In the genomic region with DNA sequence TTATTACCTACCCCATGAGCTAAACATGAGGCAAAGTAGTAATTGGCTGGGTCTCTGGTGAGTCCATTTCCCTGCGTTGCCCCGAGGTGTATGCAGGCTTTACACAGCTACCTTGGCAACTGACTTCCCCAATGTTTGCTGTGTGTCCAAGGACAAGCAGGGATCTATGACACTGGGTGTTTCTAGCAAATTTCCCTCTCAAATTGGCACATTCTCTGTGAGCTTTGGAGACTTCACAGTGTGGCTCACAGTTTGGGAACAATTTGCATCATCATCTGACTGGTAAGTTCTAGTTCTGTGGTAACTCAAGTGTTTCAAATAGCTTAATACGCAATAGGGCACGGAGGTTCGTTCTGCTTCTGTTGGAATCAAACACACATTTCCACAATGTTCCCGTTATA, we compare ENCODE assay signal across 10 cellular contexts. TPM values are rescaled to one million over a fixed set of nuclear protein-coding genes. Genes with fewer than 3 reads are reported as not detected.
DNase-seq lines count a peak whose midpoint lies in the region; ATAC-seq, FAIRE-seq and TF ChIP-seq lines count a peak whose summit lies in the region.
"Had no signal": no experiment of that assay in that cellular context is flagged by ENCODE, and none has a peak within 500 bp of the region (broad histone marks: within the 10 kb centered on the region; RNA-seq: fewer than 3 reads in every experiment).

No MANE protein-coding gene starts in this region.

- H3K4me3 Mint-ChIP-seq in activated naive CD8-positive, alpha-beta T cell treated with anti-CD3 and anti-CD28 coated beads, Interleukin-2, amount 50 U/mL, for 24 hours: no peak overlapping the region
- H3K4me3 Mint-ChIP-seq: activated naive CD4-positive, alpha-beta T cell treated with anti-CD3 and anti-CD28 coated beads for 36 hours; natural killer cell had no signal

- 66% methylated on average over 6 of the region's 6 CpGs for WGBS in K562 (ENCODE audit: insufficient coverage, low coverage, missing lambda C conversion rate)

- H3K27me3 ChIP-seq in K562 (ENCODE audit: control insufficient read depth in 2 of 2, insufficient read depth in 2 of 2, low read length in 2 of 2): no peaks in the 10 kb centered on the region
- no peaks in the 10 kb centered on the region for H3K27me3 ChIP-seq in thoracic aorta (replicated peaks; ENCODE audit: insufficient read depth)

- H3K9ac ChIP-seq in K562 (ENCODE audit: insufficient read depth in 1 of 2, low read depth in 2 of 2, low read length in 2 of 2): no peak overlapping the region

- TF ChIP-seq EP300 in K562 (IDR thresholded peaks at IDR 0.05; ENCODE audit: low read length): no peak

- no peaks in the 10 kb centered on the region for H3K36me3 Mint-ChIP-seq in activated naive CD8-positive, alpha-beta T cell treated with anti-CD3 and anti-CD28 coated beads, Interleukin-2, amount 50 U/mL, for 24 hours (ENCODE audit: low read depth)
- H3K36me3 Mint-ChIP-seq: natural killer cell had no signal

- H3K4me3 ChIP-seq in K562 (no peak overlapping the region), thoracic aorta (peak overlapping the region; percentile 63)

- TF ChIP-seq POLR2A in K562 (conservative IDR thresholded peaks at IDR 0.05): no peak

- H3K4me1 ChIP-seq in K562 (replicated peaks in 1 of 2; ENCODE audit: control insufficient read depth in 2 of 2, insufficient read depth in 2 of 2, low read length in 2 of 2) (peaks cover 7 to 52% of the 10 kb centered on the region in 2 experiments), thoracic aorta (ENCODE audit: control insufficient read depth in 1 of 2, low read depth in 2 of 2) (peaks cover 55 to 86% of the 10 kb centered on the region in 2 donors)

- FAIRE-seq in K562 (lab: Jason Lieb, UNC): peak; percentile 23

- no peak overlapping the region for H3K27ac ChIP-seq in K562 (ENCODE audit: extremely low read depth, low read depth, low read length)
- peak overlapping the region; percentile 88 to 89 for H3K27ac ChIP-seq in thoracic aorta

- no peaks in the 10 kb centered on the region for H3K9me3 Mint-ChIP-seq in activated naive CD8-positive, alpha-beta T cell treated with anti-CD3 and anti-CD28 coated beads, Interleukin-2, amount 50 U/mL, for 24 hours
- H3K9me3 Mint-ChIP-seq: activated naive CD4-positive, alpha-beta T cell treated with anti-CD3 and anti-CD28 coated beads for 36 hours; natural killer cell had no signal

- intact Hi-C loops in K562 (cut with micrococcal nuclease): no loop called here

- H3K36me3 ChIP-seq in K562 (ENCODE audit: control insufficient read depth, insufficient read depth, low read length): no peaks in the 10 kb centered on the region
- H3K36me3 ChIP-seq in thoracic aorta: peaks cover 18% of the 10 kb centered on the region

- DNase-seq in LHCN-M2 (ENCODE audit: low read depth): peak; percentile 72
- no peak for DNase-seq in K562 (ENCODE audit: extremely low read depth in 1 of 4, low spot score in 3 of 4)
- peak; percentile 88 for DNase-seq in left lobe of liver (ENCODE audit: low spot score)
- no peak for DNase-seq in thoracic aorta (ENCODE audit: low spot score)
- DNase-seq in activated naive CD8-positive, alpha-beta T cell treated with anti-CD3 and anti-CD28 coated beads, Interleukin-2, amount 50 U/mL, for 24 hours: no peak
- DNase-seq in SK-N-DZ (ENCODE audit: low spot score): no peak
- no peak for DNase-seq in stimulated activated naive CD4-positive, alpha-beta T cell treated with Interleukin-2 at 50 U/mL for 16 hours (lab: John Stamatoyannopoulos, UW)
- DNase-seq: activated naive CD4-positive, alpha-beta T cell treated with anti-CD3 and anti-CD28 coated beads for 36 hours; natural killer cell had no signal

- no peaks in the 10 kb centered on the region for H4K20me1 ChIP-seq in K562 (replicated peaks; ENCODE audit: control insufficient read depth, insufficient read depth, low read length)

- in situ Hi-C loops in K562 (cut with MboI): no loop called here

- no peak for TF ChIP-seq RAD21 in K562 (CRISPR knock-in tag; conservative IDR thresholded peaks at IDR 0.05 in 1 of 2, IDR thresholded peaks at IDR 0.05 in 1 of 2)

- no peaks in the 10 kb centered on the region for H3K9me1 ChIP-seq in K562 (ENCODE audit: control insufficient read depth, insufficient read depth, low read length)

- no peak overlapping the region for H3K4me2 ChIP-seq in K562 (ENCODE audit: insufficient read depth, low read length)

- H3K27me3 Mint-ChIP-seq in activated naive CD8-positive, alpha-beta T cell treated with anti-CD3 and anti-CD28 coated beads, Interleukin-2, amount 50 U/mL, for 24 hours: peaks cover 35% of the 10 kb centered on the region

- ATAC-seq in K562 (peak; percentile 19; the same call in 2 of the 3 replicates), left lobe of liver (peak; percentile 74), thoracic aorta (ENCODE audit: insufficient number of reproducible peaks, low FRiP score, low read depth) (peak; percentile 85), HG03175 (IDR thresholded peaks at IDR 0.05; ENCODE audit: unreplicated experiment) (no peak)
- ATAC-seq in activated naive CD8-positive, alpha-beta T cell treated with anti-CD3 and anti-CD28 coated beads, Interleukin-2, amount 50 U/mL, for 24 hours: no peak
- ATAC-seq: natural killer cell had no signal

- BruUV-seq in K562 (replicated peaks; lab: Mats Ljungman, UMichigan): no TSS peak

- CTCF ChIA-PET in K562 (lab: Yijun Ruan, JAX; ENCODE audit: low intra/inter-chr PET ratio): no interaction called here

- H3K79me2 ChIP-seq in K562 (ENCODE audit: control insufficient read depth, insufficient read depth, low read length): no peaks in the 10 kb centered on the region

- peak overlapping the region; percentile 69 for H2AFZ ChIP-seq in K562 (ENCODE audit: low read depth, low read length)

- POLR2A ChIA-PET in K562 (lab: Yijun Ruan, JAX): no interaction called here

- H3K27ac Mint-ChIP-seq in activated naive CD8-positive, alpha-beta T cell treated with anti-CD3 and anti-CD28 coated beads, Interleukin-2, amount 50 U/mL, for 24 hours: no peak overlapping the region
- H3K27ac Mint-ChIP-seq: activated naive CD4-positive, alpha-beta T cell treated with anti-CD3 and anti-CD28 coated beads for 36 hours; natural killer cell had no signal

- TF ChIP-seq CTCF in K562 (IDR thresholded peaks at IDR 0.05 in 2 of 3, conservative IDR thresholded peaks at IDR 0.05 in 1 of 3; ENCODE audit: insufficient read depth in 2 of 3, low read depth in 1 of 3, low read length in 3 of 3) (no peak), thoracic aorta (IDR thresholded peaks at IDR 0.05) (no peak)

- H3K9me3 ChIP-seq in K562 (replicated peaks; ENCODE audit: control insufficient read depth, insufficient read depth, low read depth, low read length): no peaks in the 10 kb centered on the region
- H3K9me3 ChIP-seq in thoracic aorta: no peaks in the 10 kb centered on the region

- no peaks in the 10 kb centered on the region for H3K4me1 Mint-ChIP-seq in activated naive CD8-positive, alpha-beta T cell treated with anti-CD3 and anti-CD28 coated beads, Interleukin-2, amount 50 U/mL, for 24 hours
- H3K4me1 Mint-ChIP-seq: natural killer cell had no signal

TF ChIP-seq in K562, 482 proteins besides CTCF, POLR2A, EP300 and RAD21 (continues in another document):
- TF ChIP-seq, protein P1, sequence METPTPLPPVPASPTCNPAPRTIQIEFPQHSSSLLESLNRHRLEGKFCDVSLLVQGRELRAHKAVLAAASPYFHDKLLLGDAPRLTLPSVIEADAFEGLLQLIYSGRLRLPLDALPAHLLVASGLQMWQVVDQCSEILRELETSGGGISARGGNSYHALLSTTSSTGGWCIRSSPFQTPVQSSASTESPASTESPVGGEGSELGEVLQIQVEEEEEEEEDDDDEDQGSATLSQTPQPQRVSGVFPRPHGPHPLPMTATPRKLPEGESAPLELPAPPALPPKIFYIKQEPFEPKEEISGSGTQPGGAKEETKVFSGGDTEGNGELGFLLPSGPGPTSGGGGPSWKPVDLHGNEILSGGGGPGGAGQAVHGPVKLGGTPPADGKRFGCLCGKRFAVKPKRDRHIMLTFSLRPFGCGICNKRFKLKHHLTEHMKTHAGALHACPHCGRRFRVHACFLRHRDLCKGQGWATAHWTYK (CRISPR knock-in tag; IDR thresholded peaks at IDR 0.05): no peak
- no peak for TF ChIP-seq FOXJ2 (tag; IDR thresholded peaks at IDR 0.05)
- no peak for TF ChIP-seq ZNF830 (CRISPR knock-in tag; IDR thresholded peaks at IDR 0.05)
- TF ChIP-seq CEBPG (CRISPR knock-in tag; IDR thresholded peaks at IDR 0.05): no peak
- 0 out of 4 replicates have a peak, but pooled peaks of 1 of the 2 experiments have one; percentile 25 for TF ChIP-seq CEBPG (tag; conservative IDR thresholded peaks at IDR 0.05 in 1 of 2, IDR thresholded peaks at IDR 0.05 in 1 of 2)

RNA-seq across cellular contexts. Expression of a gene that starts 12.5 kb away (rescaled TPM):
- total RNA-seq in LHCN-M2 (2014; rRNA removed) (759 and 1,139 TPM in 2 replicates), K562 (2014; rRNA removed) (14.3 and 14.6 TPM in 2 replicates), K562 (2014; rRNA removed; fragmentation: Illumina TruSeq; extraction: Trizol) (9.3 and 11.0 TPM in 2 replicates), K562 (2015; rRNA removed; fragmentation: Illumina TruSeq; extraction: Trizol) (8.6 and 9.5 TPM in 2 replicates), K562 (2021) (11.2 and 11.7 TPM in 2 replicates), left lobe of liver (588 TPM), thoracic aorta (1,000 to 10,000 TPM in 1 of 2 donors, 100 to 1,000 TPM in 1; 583 to 1,213 TPM)
- 1,047 TPM for polyA plus RNA-seq in LHCN-M2 (2012)
- 3.2 and 5.0 TPM in 2 replicates for total RNA-seq in K562 (2011; cell fraction: chromatin; rRNA removed; ENCODE audit: low replicate concordance)
- total RNA-seq in K562 (2011; cell fraction: nucleolus; rRNA removed): 3.2 and 4.3 TPM in 2 replicates
- 4.2 and 6.6 TPM in 2 replicates for total RNA-seq in K562 (2011; cell fraction: nucleoplasm; rRNA removed)
- polyA plus RNA-seq in K562 (2011; rRNA removed) (9.8 and 15.0 TPM in 2 replicates), K562 (2014; fragmentation: Illumina TruSeq; extraction: Trizol) (6.1 and 9.1 TPM in 2 replicates), K562 (2014; fragmentation: Nextera tagmentation; extraction: Ambion mirVana) (10 to 100 TPM; 10.0 to 13.4 TPM), K562 (2014; rRNA removed) (9.0 and 11.5 TPM in 2 replicates)
- polyA plus RNA-seq in K562 (2011; cell fraction: cytosol; rRNA removed): 10.1 and 17.6 TPM in 2 replicates
- polyA plus RNA-seq in K562 (2011; cell fraction: nucleus; rRNA removed): 3.7 and 4.5 TPM in 2 replicates
- polyA plus RNA-seq in K562 (2012): 15.0 and 55.5 TPM in 2 replicates
- polyA minus RNA-seq in K562 (2011; rRNA and poly(A)+ RNA removed): 6.1 and 8.8 TPM in 2 replicates
- 9.4 and 10.8 TPM in 2 replicates for polyA minus RNA-seq in K562 (2011; cell fraction: cytosol; rRNA and poly(A)+ RNA removed)
- polyA minus RNA-seq in K562 (2011; cell fraction: nucleus; rRNA and poly(A)+ RNA removed): 3.8 and 6.2 TPM in 2 replicates
- polyA plus RNA-seq in SK-N-DZ (2014; cell fraction: cytosol; rRNA removed): not detected in 2 replicates
- not detected in 2 replicates for polyA plus RNA-seq in SK-N-DZ (2014; cell fraction: nucleus; rRNA removed)
- total RNA-seq: activated naive CD4-positive, alpha-beta T cell treated with anti-CD3 and anti-CD28 coated beads for 36 hours had no signal

Comparison
In these comparisons a context has a peak if more than half of its experiments do, and no peak if none do; other contexts are left out.
1. DNase-seq: peak in LHCN-M2 (single experiment) and left lobe of liver (single experiment); none in K562 (0 of 4), thoracic aorta (single experiment), activated naive CD8-positive, alpha-beta T cell treated with anti-CD3 and anti-CD28 coated beads, Interleukin-2, amount 50 U/mL, for 24 hours (single experiment), SK-N-DZ (single experiment) and stimulated activated naive CD4-positive, alpha-beta T cell treated with Interleukin-2 at 50 U/mL for 16 hours (single experiment).
2. ATAC-seq: peak in K562 (single experiment), left lobe of liver (single experiment) and thoracic aorta (single experiment); none in activated naive CD8-positive, alpha-beta T cell treated with anti-CD3 and anti-CD28 coated beads, Interleukin-2, amount 50 U/mL, for 24 hours (single experiment) and HG03175 (single experiment).
3. RNA of a gene that starts 12.5 kb away (total RNA-seq): 583 to 1,213 TPM in thoracic aorta, 759 to 1,139 TPM in LHCN-M2 and 588 TPM in left lobe of liver (single experiment); 3.2 to 14.6 TPM in K562; every median in the first group is over 10 times any median in the second.